9 cellular contexts compared by ENCODE assay signal in genomic region chr2:39513641-39514094, GRCh38.
DNase-seq lines count a peak whose midpoint lies in the region; ATAC-seq, FAIRE-seq and TF ChIP-seq lines count a peak whose summit lies in the region.
"Had no signal": no experiment of that assay in that cellular context is flagged by ENCODE, and none has a peak within 500 bp of the region (broad histone marks: within the 10 kb centered on the region; RNA-seq: fewer than 3 reads in every experiment).

No MANE protein-coding gene starts in this region.

- FAIRE-seq in G401.6 (lab: Jason Lieb, UNC), result peak; percentile 75

- H3K36me3 ChIP-seq in brain microvascular endothelial cell (replicated peaks), result no peaks in the 10 kb centered on the region

- in situ Hi-C loops in brain microvascular endothelial cell (cut with HindIII; ENCODE audit: low pct_ligation_motif_present, low sequenced_read_pairs), result no loop called here

- no peaks in the 10 kb centered on the region for H3K27me3 ChIP-seq in brain microvascular endothelial cell (replicated peaks)

- DNase-seq in SK-N-DZ (ENCODE audit: low spot score) (peak; percentile 22), brain microvascular endothelial cell (peak; percentile 97), left kidney (ENCODE audit: low read depth, low spot score) (peak; percentile 81), NCI-H187 treated with DMSO at 0.1 percent for 48 hours (lab: John Stamatoyannopoulos, UW) (no peak)
- peak; percentile 58 to 69 (median 68) for DNase-seq in stimulated activated CD4-positive, alpha-beta T cell treated with anti-CD3 and anti-CD28 coated beads, TNF-alpha, amount 100 ng/mL, for 24 hours (ENCODE audit: low read depth in 3 of 3)
- DNase-seq: natural killer cell had no signal

- peak; percentile 92 for ATAC-seq in GM21360 (IDR thresholded peaks at IDR 0.05; ENCODE audit: unreplicated experiment)
- ATAC-seq in HG03575 (IDR thresholded peaks at IDR 0.05; ENCODE audit: extremely low read depth, insufficient number of reproducible peaks, low FRiP score, unreplicated experiment), result peak; percentile 88

- no peak overlapping the region for H3K4me3 ChIP-seq in brain microvascular endothelial cell (ENCODE audit: low read depth, low read length)

- TF ChIP-seq CTCF in brain microvascular endothelial cell (IDR thresholded peaks at IDR 0.05; ENCODE audit: low read depth, low read length, missing control alignments), result peak; percentile 84

- peak overlapping the region; percentile 75 for H3K27ac ChIP-seq in brain microvascular endothelial cell
